14 cellular contexts compared by ENCODE assay signal in genomic region chr19:40808021-40808325, GRCh38. TPM values are rescaled to one million over a fixed set of nuclear protein-coding genes. Genes with fewer than 3 reads are reported as not detected.
DNase-seq lines count a peak whose midpoint lies in the region; ATAC-seq and TF ChIP-seq lines count a peak whose summit lies in the region.
"Had no signal": no experiment of that assay in that cellular context is flagged by ENCODE, and none has a peak within 500 bp of the region (broad histone marks: within the 10 kb centered on the region; RNA-seq: fewer than 3 reads in every experiment).

No MANE protein-coding gene starts in this region.

- CTCF ChIA-PET in activated CD4-positive, alpha-beta T cell treated with anti-CD3 and anti-CD28 coated beads, Interleukin-2, amount 10 ng/mL, durations not matched to agents 7 days and 5 days (lab: Charles Lee) = interaction anchor here (0.5 to 4.3 kb wide), 11 partner anchors 12 to 1499 kb away, joined by 3 to 26 read pairs (median 9); partner anchors contain the start of genes ACTMAP, RAB4B and SNRPA
- CTCF ChIA-PET in activated CD8-positive, alpha-beta T cell treated with anti-CD3 and anti-CD28 coated beads, Interleukin-2, amount 10 ng/mL, durations not matched to agents 7 days and 5 days (lab: Charles Lee) = interaction anchor here (1.1 to 5.6 kb wide), 7 partner anchors 11 to 144 kb away, joined by 3 to 63 read pairs (median 15); partner anchors contain the start of genes ACTMAP and RAB4B

- H3K9me3 Mint-ChIP-seq in activated CD4-positive, alpha-beta T cell treated with anti-CD3 and anti-CD28 coated beads, Interleukin-2, amount 10 ng/mL, durations not matched to agents 7 days and 5 days = no peaks in the 10 kb centered on the region
- no peaks in the 10 kb centered on the region for H3K9me3 Mint-ChIP-seq in activated CD8-positive, alpha-beta T cell treated with anti-CD3 and anti-CD28 coated beads, Interleukin-2, amount 10 ng/mL, durations not matched to agents 7 days and 5 days (ENCODE audit: insufficient read depth)
- no peaks in the 10 kb centered on the region for H3K9me3 Mint-ChIP-seq in stimulated activated naive CD8-positive, alpha-beta T cell treated with anti-CD3 and anti-CD28 coated beads, Interleukin-15, amount 100 ng/mL, for 72 hours

- H3K36me3 Mint-ChIP-seq in activated CD4-positive, alpha-beta T cell treated with anti-CD3 and anti-CD28 coated beads, Interleukin-2, amount 10 ng/mL, durations not matched to agents 7 days and 5 days (ENCODE audit: low read depth) = peaks cover 70% of the 10 kb centered on the region
- peaks cover 71% of the 10 kb centered on the region for H3K36me3 Mint-ChIP-seq in activated CD8-positive, alpha-beta T cell treated with anti-CD3 and anti-CD28 coated beads, Interleukin-2, amount 10 ng/mL, durations not matched to agents 7 days and 5 days (ENCODE audit: low read depth)

- POLR2A ChIA-PET in activated CD4-positive, alpha-beta T cell treated with anti-CD3 and anti-CD28 coated beads, Interleukin-2, amount 10 ng/mL, durations not matched to agents 7 days and 5 days (lab: Charles Lee) = no interaction called here
- POLR2A ChIA-PET in activated CD8-positive, alpha-beta T cell treated with anti-CD3 and anti-CD28 coated beads, Interleukin-2, amount 10 ng/mL, durations not matched to agents 7 days and 5 days (lab: Charles Lee) = interaction anchor here (0.6 to 6.1 kb wide), 5 partner anchors 9 to 145 kb away, joined by 3 to 35 read pairs (median 5); partner anchors contain the start of genes EGLN2 and RAB4B

- H3K27me3 Mint-ChIP-seq in activated CD4-positive, alpha-beta T cell treated with anti-CD3 and anti-CD28 coated beads, Interleukin-2, amount 10 ng/mL, durations not matched to agents 7 days and 5 days = peaks cover 13% of the 10 kb centered on the region
- peaks cover 10% of the 10 kb centered on the region for H3K27me3 Mint-ChIP-seq in activated CD8-positive, alpha-beta T cell treated with anti-CD3 and anti-CD28 coated beads, Interleukin-2, amount 10 ng/mL, durations not matched to agents 7 days and 5 days (ENCODE audit: low read depth)
- H3K27me3 Mint-ChIP-seq in stimulated activated naive CD8-positive, alpha-beta T cell treated with anti-CD3 and anti-CD28 coated beads, Interleukin-15, amount 100 ng/mL, for 72 hours = peaks cover 6% of the 10 kb centered on the region

- peak; percentile 8 for TF ChIP-seq POLR2A in erythroblast (IDR thresholded peaks at IDR 0.05; ENCODE audit: low read length)

- H3K4me3 Mint-ChIP-seq in activated CD4-positive, alpha-beta T cell treated with anti-CD3 and anti-CD28 coated beads, Interleukin-2, amount 10 ng/mL, durations not matched to agents 7 days and 5 days = no peak overlapping the region
- H3K4me3 Mint-ChIP-seq in activated CD8-positive, alpha-beta T cell treated with anti-CD3 and anti-CD28 coated beads, Interleukin-2, amount 10 ng/mL, durations not matched to agents 7 days and 5 days = no peak overlapping the region
- peak overlapping the region in 1 of 2 donors; percentile 52 for H3K4me3 Mint-ChIP-seq in stimulated activated naive CD8-positive, alpha-beta T cell treated with anti-CD3 and anti-CD28 coated beads, Interleukin-15, amount 100 ng/mL, for 72 hours

- peak overlapping the region; percentile 88 for H3K27ac Mint-ChIP-seq in activated CD4-positive, alpha-beta T cell treated with anti-CD3 and anti-CD28 coated beads, Interleukin-2, amount 10 ng/mL, durations not matched to agents 7 days and 5 days
- H3K27ac Mint-ChIP-seq in activated CD8-positive, alpha-beta T cell treated with anti-CD3 and anti-CD28 coated beads, Interleukin-2, amount 10 ng/mL, durations not matched to agents 7 days and 5 days = peak overlapping the region; percentile 69
- H3K27ac Mint-ChIP-seq in stimulated activated naive CD8-positive, alpha-beta T cell treated with anti-CD3 and anti-CD28 coated beads, Interleukin-15, amount 100 ng/mL, for 72 hours = peak overlapping the region; percentile 55 to 63

- DNase-seq in activated CD4-positive, alpha-beta T cell treated with anti-CD3 and anti-CD28 coated beads, Interleukin-2, amount 10 ng/mL, durations not matched to agents 7 days and 5 days = no peak
- no peak for DNase-seq in activated CD4-positive, alpha-beta T cell treated with anti-CD3 and anti-CD28 coated beads for 4 hours
- DNase-seq in activated CD8-positive, alpha-beta T cell treated with anti-CD3 and anti-CD28 coated beads, Interleukin-2, amount 10 ng/mL, durations not matched to agents 7 days and 5 days = no peak
- no peak for DNase-seq in erythroblast (lab: John Stamatoyannopoulos, UW)
- DNase-seq in stimulated activated naive CD8-positive, alpha-beta T cell treated with anti-CD3 and anti-CD28 coated beads, Interleukin-15, amount 100 ng/mL, for 72 hours = no peak
- DNase-seq in NOMO-1 (lab: John Stamatoyannopoulos, UW; ENCODE audit: unreplicated experiment in 2 of 2) = no peak
- DNase-seq in stimulated activated CD4-positive, alpha-beta T cell treated with anti-CD3 and anti-CD28 coated beads, Interleukin-2, amount 100 ng/mL, for 48 hours = no peak
- no peak for DNase-seq in HPDE6-E6E7 (ENCODE audit: extremely low spot score)
- DNase-seq: activated CD4-positive, CD25-positive, alpha-beta regulatory T cell treated with anti-CD3 and anti-CD28 coated beads, Interleukin-2, amount 50 U/mL, for 72 hours; SK-N-SH; stimulated activated CD4-positive, alpha-beta T cell treated with anti-CD3 and anti-CD28 coated beads, Interleukin-4, amount 100 ng/mL, for 24 hours; testis had no signal

- ATAC-seq in activated CD8-positive, alpha-beta T cell treated with anti-CD3 and anti-CD28 coated beads, Interleukin-2, amount 10 ng/mL, durations not matched to agents 7 days and 5 days = no peak
- no peak for ATAC-seq in stimulated activated naive CD8-positive, alpha-beta T cell treated with anti-CD3 and anti-CD28 coated beads, Interleukin-15, amount 100 ng/mL, for 72 hours

- peaks cover 86% of the 10 kb centered on the region for H3K4me1 Mint-ChIP-seq in activated CD4-positive, alpha-beta T cell treated with anti-CD3 and anti-CD28 coated beads, Interleukin-2, amount 10 ng/mL, durations not matched to agents 7 days and 5 days
- peaks cover 83% of the 10 kb centered on the region for H3K4me1 Mint-ChIP-seq in activated CD8-positive, alpha-beta T cell treated with anti-CD3 and anti-CD28 coated beads, Interleukin-2, amount 10 ng/mL, durations not matched to agents 7 days and 5 days (ENCODE audit: low read depth)
- peaks cover 90% of the 10 kb centered on the region for H3K4me1 Mint-ChIP-seq in stimulated activated naive CD8-positive, alpha-beta T cell treated with anti-CD3 and anti-CD28 coated beads, Interleukin-15, amount 100 ng/mL, for 72 hours

RNA-seq across cellular contexts. Expression of gene EGLN2, which starts 9.0 kb away (rescaled TPM):
- 100 to 1,000 TPM; 124 to 126 TPM for total RNA-seq in activated CD4-positive, alpha-beta T cell treated with anti-CD3 and anti-CD28 coated beads, Interleukin-2, amount 10 ng/mL, durations not matched to agents 7 days and 5 days
- total RNA-seq in activated CD8-positive, alpha-beta T cell treated with anti-CD3 and anti-CD28 coated beads, Interleukin-2, amount 10 ng/mL, durations not matched to agents 7 days and 5 days = 100 to 1,000 TPM; 121 to 126 TPM

RNA-seq across cellular contexts. Expression of gene RAB4B, which starts 29.9 kb away (rescaled TPM):
- total RNA-seq in activated CD4-positive, alpha-beta T cell treated with anti-CD3 and anti-CD28 coated beads, Interleukin-2, amount 10 ng/mL, durations not matched to agents 7 days and 5 days = 10 to 100 TPM; 52.8 to 54.7 TPM
- 10 to 100 TPM; 50.2 to 53.1 TPM for total RNA-seq in activated CD8-positive, alpha-beta T cell treated with anti-CD3 and anti-CD28 coated beads, Interleukin-2, amount 10 ng/mL, durations not matched to agents 7 days and 5 days

RNA-seq across cellular contexts. Expression of gene MIA, which starts 32.7 kb away (rescaled TPM):
- under 1 TPM in 1 of 2 experiments, not detected in 1; 0.89 TPM for total RNA-seq in activated CD4-positive, alpha-beta T cell treated with anti-CD3 and anti-CD28 coated beads, Interleukin-2, amount 10 ng/mL, durations not matched to agents 7 days and 5 days
- total RNA-seq in activated CD8-positive, alpha-beta T cell treated with anti-CD3 and anti-CD28 coated beads, Interleukin-2, amount 10 ng/mL, durations not matched to agents 7 days and 5 days = not detected
- total RNA-seq: HepG2 had no signal

RNA-seq across cellular contexts. Expression of gene CYP2A6, which starts 42.3 kb away (rescaled TPM):
- total RNA-seq in activated CD4-positive, alpha-beta T cell treated with anti-CD3 and anti-CD28 coated beads, Interleukin-2, amount 10 ng/mL, durations not matched to agents 7 days and 5 days = not detected
- total RNA-seq in activated CD8-positive, alpha-beta T cell treated with anti-CD3 and anti-CD28 coated beads, Interleukin-2, amount 10 ng/mL, durations not matched to agents 7 days and 5 days = not detected
- total RNA-seq: HepG2, lower leg skin, testis had no signal

RNA-seq across cellular contexts. Expression of gene SNRPA, which starts 57.0 kb away (rescaled TPM):
- 100 to 1,000 TPM; 149 to 182 TPM for total RNA-seq in activated CD4-positive, alpha-beta T cell treated with anti-CD3 and anti-CD28 coated beads, Interleukin-2, amount 10 ng/mL, durations not matched to agents 7 days and 5 days
- total RNA-seq in activated CD8-positive, alpha-beta T cell treated with anti-CD3 and anti-CD28 coated beads, Interleukin-2, amount 10 ng/mL, durations not matched to agents 7 days and 5 days = 100 to 1,000 TPM; 175 to 183 TPM
